ENCODE assay signal across 8 cellular contexts in genomic region chr7:102432476-102433318, GRCh38. TPM values are rescaled to one million over a fixed set of nuclear protein-coding genes. Genes with fewer than 3 reads are reported as not detected.
DNase-seq lines count a peak whose midpoint lies in the region; ATAC-seq, FAIRE-seq and TF ChIP-seq lines count a peak whose summit lies in the region.

No MANE protein-coding gene starts in this region.

- intact Hi-C loops in heart right ventricle (cut with DNase I) = no loop called here
- intact Hi-C loops in sciatic nerve (cut with DNase I) = no loop called here

- no peak for TF ChIP-seq RAD21 in A549 (conservative IDR thresholded peaks at IDR 0.05 in 1 of 2, IDR thresholded peaks at IDR 0.05 in 1 of 2)

- DNase-seq in A549 (ENCODE audit: low read depth in 1 of 2, low spot score in 1 of 2) = no peak
- peak; percentile 28 for DNase-seq in activated CD8-positive, alpha-beta T cell treated with anti-CD3 and anti-CD28 coated beads, Interleukin-2, amount 10 ng/mL, durations not matched to agents 7 days and 5 days
- no peak for DNase-seq in heart right ventricle
- DNase-seq in sciatic nerve (ENCODE audit: low spot score) = no peak
- DNase-seq in stimulated activated CD4-positive, alpha-beta T cell treated with anti-CD3 and anti-CD28 coated beads, Interleukin-4, amount 100 ng/mL, for 1 hour = no peak

- H3K4me1 Mint-ChIP-seq in activated CD8-positive, alpha-beta T cell treated with anti-CD3 and anti-CD28 coated beads, Interleukin-2, amount 10 ng/mL, durations not matched to agents 7 days and 5 days (ENCODE audit: low read depth) = peaks cover 76% of the 10 kb centered on the region

- ATAC-seq in A549 (peak in 1 of 2 experiments; percentile 25; a peak in 4 of 6 replicates), GM18873 (IDR thresholded peaks at IDR 0.05; ENCODE audit: low FRiP score, unreplicated experiment) (peak; percentile 37), HG03139 (IDR thresholded peaks at IDR 0.05; ENCODE audit: unreplicated experiment) (peak; percentile 19), heart right ventricle (peak; percentile 6 to 42 (median 13)), sciatic nerve (peak; percentile 48), GM18870 (IDR thresholded peaks at IDR 0.05; ENCODE audit: unreplicated experiment) (no peak)
- peak; percentile 34 for ATAC-seq in activated CD8-positive, alpha-beta T cell treated with anti-CD3 and anti-CD28 coated beads, Interleukin-2, amount 10 ng/mL, durations not matched to agents 7 days and 5 days

- WGBS in A549 (ENCODE audit: missing lambda C conversion rate) = 70% methylated on average over 16 of the region's 34 CpGs
- 27 to 31% methylated on average over 31 to 34 of the region's 34 CpGs for WGBS in heart right ventricle, 2 donors

- no peaks in the 10 kb centered on the region for H3K9me3 Mint-ChIP-seq in activated CD8-positive, alpha-beta T cell treated with anti-CD3 and anti-CD28 coated beads, Interleukin-2, amount 10 ng/mL, durations not matched to agents 7 days and 5 days (ENCODE audit: insufficient read depth)

- no peaks in the 10 kb centered on the region for H3K27me3 Mint-ChIP-seq in activated CD8-positive, alpha-beta T cell treated with anti-CD3 and anti-CD28 coated beads, Interleukin-2, amount 10 ng/mL, durations not matched to agents 7 days and 5 days (ENCODE audit: low read depth)

- no peak for TF ChIP-seq EP300 in A549 (IDR thresholded peaks at IDR 0.05)

- H3K4me3 ChIP-seq in A549 (peak overlapping the region; percentile 89), heart right ventricle (peak overlapping the region in 9 of 10 donors; percentile 71 to 97 (median 83))

- H3K27me3 ChIP-seq in heart right ventricle = no peaks in the 10 kb centered on the region

- H3K9me3 ChIP-seq in A549 = no peaks in the 10 kb centered on the region
- no peaks in the 10 kb centered on the region for H3K9me3 ChIP-seq in heart right ventricle

- peak overlapping the region; percentile 87 for H3K27ac Mint-ChIP-seq in activated CD8-positive, alpha-beta T cell treated with anti-CD3 and anti-CD28 coated beads, Interleukin-2, amount 10 ng/mL, durations not matched to agents 7 days and 5 days

- CTCF ChIA-PET in A549 (lab: Yijun Ruan, JAX) = interaction anchor here (0.6 to 1.6 kb wide), 3 partner anchors 20 to 32 kb away, joined by 3 read pairs; no protein-coding TSS in a partner anchor
- CTCF ChIA-PET in activated CD8-positive, alpha-beta T cell treated with anti-CD3 and anti-CD28 coated beads, Interleukin-2, amount 10 ng/mL, durations not matched to agents 7 days and 5 days (lab: Charles Lee) = interaction anchor here (1.0 to 7.5 kb wide), 5 partner anchors 12 to 28 kb away, joined by 3 to 43 read pairs (median 9); no protein-coding TSS in a partner anchor

- H3K4me3 Mint-ChIP-seq in activated CD8-positive, alpha-beta T cell treated with anti-CD3 and anti-CD28 coated beads, Interleukin-2, amount 10 ng/mL, durations not matched to agents 7 days and 5 days = peak overlapping the region; percentile 73

- H3K36me3 Mint-ChIP-seq in activated CD8-positive, alpha-beta T cell treated with anti-CD3 and anti-CD28 coated beads, Interleukin-2, amount 10 ng/mL, durations not matched to agents 7 days and 5 days (ENCODE audit: low read depth) = peaks cover 36% of the 10 kb centered on the region

- H3K4me1 ChIP-seq in A549 (peaks cover 30% of the 10 kb centered on the region), heart right ventricle (peaks cover 0 to 53% (median 12%) of the 10 kb centered on the region in 9 donors)

- POLR2A ChIA-PET in A549 (lab: Yijun Ruan, JAX) = interaction anchor here (1.1 to 1.8 kb wide), 2 partner anchors 20 to 31 kb away, joined by 4 to 10 read pairs; no protein-coding TSS in a partner anchor
- POLR2A ChIA-PET in activated CD8-positive, alpha-beta T cell treated with anti-CD3 and anti-CD28 coated beads, Interleukin-2, amount 10 ng/mL, durations not matched to agents 7 days and 5 days (lab: Charles Lee) = interaction anchor here (0.5 to 1.6 kb wide), 4 partner anchors 17 to 32 kb away, joined by 3 to 5 read pairs (median 4); partner anchors contain the start of genes ALKBH4 and LRWD1

- H3K27ac ChIP-seq in A549 = peak overlapping the region; percentile 85 to 98
- peak overlapping the region in 7 of 10 donors; percentile 56 to 96 (median 65) for H3K27ac ChIP-seq in heart right ventricle

- FAIRE-seq in A549 (lab: Jason Lieb, UNC) = no peak

- H3K36me3 ChIP-seq in heart right ventricle = peaks cover 0 to 17% (median 0%) of the 10 kb centered on the region in 9 donors

- TF ChIP-seq POLR2A in A549 (IDR thresholded peaks at IDR 0.05; ENCODE audit: low read length) = no peak

- TF ChIP-seq CTCF in A549 (IDR thresholded peaks at IDR 0.05) (no peak), heart right ventricle (IDR thresholded peaks at IDR 0.05) (no peak)

- peak overlapping the region; percentile 91 for H3K4me2 ChIP-seq in A549

TF ChIP-seq in A549, 52 proteins besides CTCF, POLR2A, EP300 and RAD21:
- TF ChIP-seq FOSL2 (IDR thresholded peaks at IDR 0.05) (no peak), FOSL2 (CRISPR knock-in tag; IDR thresholded peaks at IDR 0.05) (no peak), FOXS1 (CRISPR knock-in tag; IDR thresholded peaks at IDR 0.05) (no peak), ESRRA (IDR thresholded peaks at IDR 0.05; ENCODE audit: borderline replicate concordance, low read length) (no peak), TP53 (CRISPR knock-in tag; IDR thresholded peaks at IDR 0.05) (no peak), HOXB5 (CRISPR knock-in tag; IDR thresholded peaks at IDR 0.05) (no peak), MYC (IDR thresholded peaks at IDR 0.05; ENCODE audit: borderline replicate concordance, low read length) (no peak)
TF ChIP-seq in A549: peak in this region for 0.

RNA-seq across cellular contexts. Expression of gene ORAI2, which starts 0.7 kb away (rescaled TPM):
- polyA plus RNA-seq in A549 (2011; rRNA removed) (12.8 and 14.6 TPM in 2 replicates), A549 (2017; fragmentation: RNase III; extraction: RNeasy Plus Mini Kit Qiagen cat#74134 plus additional on column Dnase treatment) (17.3 to 22.1 TPM (median 21.8 TPM) in 3 replicates), heart right ventricle (1 to 10 TPM; 2.0 to 5.8 TPM)
- polyA plus RNA-seq in A549 (2012; cell fraction: cytosol; rRNA removed) = 28.6 and 38.2 TPM in 2 replicates
- polyA plus RNA-seq in A549 (2012; cell fraction: nucleus; rRNA removed) = 19.0 and 23.7 TPM in 2 replicates
- polyA minus RNA-seq in A549 (2011; rRNA and poly(A)+ RNA removed) = 14.6 and 16.9 TPM in 2 replicates
- total RNA-seq in activated CD8-positive, alpha-beta T cell treated with anti-CD3 and anti-CD28 coated beads, Interleukin-2, amount 10 ng/mL, durations not matched to agents 7 days and 5 days = 10 to 100 TPM; 72.5 to 72.8 TPM
- total RNA-seq in heart right ventricle (10 to 100 TPM in 1 of 10 donors, 1 to 10 TPM in 9; 1.7 to 11.6 (median 3.7) TPM), sciatic nerve (18.0 TPM)

RNA-seq across cellular contexts. Expression of gene ALKBH4, which starts 32.0 kb away (rescaled TPM):
- polyA plus RNA-seq in A549 (2011; rRNA removed) (3.1 and 4.0 TPM in 2 replicates), A549 (2017; fragmentation: RNase III; extraction: RNeasy Plus Mini Kit Qiagen cat#74134 plus additional on column Dnase treatment) (7.9 to 8.8 TPM (median 8.2 TPM) in 3 replicates), heart right ventricle (1 to 10 TPM; 7.9 TPM)
- 8.9 and 11.9 TPM in 2 replicates for polyA plus RNA-seq in A549 (2012; cell fraction: cytosol; rRNA removed)
- polyA plus RNA-seq in A549 (2012; cell fraction: nucleus; rRNA removed) = 6.6 and 7.0 TPM in 2 replicates
- polyA minus RNA-seq in A549 (2011; rRNA and poly(A)+ RNA removed) = 2.3 and 2.5 TPM in 2 replicates
- total RNA-seq in activated CD8-positive, alpha-beta T cell treated with anti-CD3 and anti-CD28 coated beads, Interleukin-2, amount 10 ng/mL, durations not matched to agents 7 days and 5 days = 10 to 100 TPM; 10.8 to 11.1 TPM
- total RNA-seq in heart right ventricle (1 to 10 TPM; 4.4 to 8.6 (median 6.2) TPM), sciatic nerve (8.6 TPM)

RNA-seq across cellular contexts. Expression of gene LRWD1, which starts 32.1 kb away (rescaled TPM):
- polyA plus RNA-seq in A549 (2011; rRNA removed) = 10.7 and 14.9 TPM in 2 replicates
- polyA plus RNA-seq in A549 (2012; cell fraction: cytosol; rRNA removed) = 28.4 and 34.9 TPM in 2 replicates
- 50.8 and 67.2 TPM in 2 replicates for polyA plus RNA-seq in A549 (2012; cell fraction: nucleus; rRNA removed)
- 26.3 to 28.7 TPM (median 28.1 TPM) in 3 replicates for polyA plus RNA-seq in A549 (2017; fragmentation: RNase III; extraction: RNeasy Plus Mini Kit Qiagen cat#74134 plus additional on column Dnase treatment)
- polyA minus RNA-seq in A549 (2011; rRNA and poly(A)+ RNA removed) = 17.9 TPM in 2 replicates
- total RNA-seq in activated CD8-positive, alpha-beta T cell treated with anti-CD3 and anti-CD28 coated beads, Interleukin-2, amount 10 ng/mL, durations not matched to agents 7 days and 5 days = 10 to 100 TPM; 16.7 to 21.7 TPM
- total RNA-seq in heart right ventricle = 10 to 100 TPM in 4 of 10 donors, 1 to 10 TPM in 6; 8.1 to 12.2 (median 9.5) TPM
- polyA plus RNA-seq in heart right ventricle = 10 to 100 TPM in 1 of 2 donors, 1 to 10 TPM in 1; 6.5 to 21.3 TPM
- 11.1 TPM for total RNA-seq in sciatic nerve

RNA-seq across cellular contexts. Expression of gene PRKRIP1, which starts 36.5 kb away (rescaled TPM):
- polyA plus RNA-seq in A549 (2011; rRNA removed) (11.5 and 15.4 TPM in 2 replicates), A549 (2017; fragmentation: RNase III; extraction: RNeasy Plus Mini Kit Qiagen cat#74134 plus additional on column Dnase treatment) (21.3 to 25.6 TPM (median 24.1 TPM) in 3 replicates), heart right ventricle (10 to 100 TPM; 14.8 to 28.2 TPM)
- 17.0 and 17.6 TPM in 2 replicates for polyA plus RNA-seq in A549 (2012; cell fraction: cytosol; rRNA removed)
- 35.6 and 40.7 TPM in 2 replicates for polyA plus RNA-seq in A549 (2012; cell fraction: nucleus; rRNA removed)
- 4.3 and 4.7 TPM in 2 replicates for polyA minus RNA-seq in A549 (2011; rRNA and poly(A)+ RNA removed)
- total RNA-seq in activated CD8-positive, alpha-beta T cell treated with anti-CD3 and anti-CD28 coated beads, Interleukin-2, amount 10 ng/mL, durations not matched to agents 7 days and 5 days = 10 to 100 TPM; 26.8 to 28.1 TPM
- total RNA-seq in heart right ventricle (10 to 100 TPM in 9 of 10 donors, 1 to 10 TPM in 1; 7.1 to 14.7 (median 11.3) TPM), sciatic nerve (29.8 TPM)

RNA-seq across cellular contexts. Expression of gene POLR2J, which starts 46.0 kb away (rescaled TPM):
- 70.5 and 99.0 TPM in 2 replicates for polyA plus RNA-seq in A549 (2011; rRNA removed)
- polyA plus RNA-seq in A549 (2012; cell fraction: cytosol; rRNA removed) = 189 and 192 TPM in 2 replicates
- polyA plus RNA-seq in A549 (2012; cell fraction: nucleus; rRNA removed) = 60.3 and 62.3 TPM in 2 replicates
- 101 to 107 TPM (median 104 TPM) in 3 replicates for polyA plus RNA-seq in A549 (2017; fragmentation: RNase III; extraction: RNeasy Plus Mini Kit Qiagen cat#74134 plus additional on column Dnase treatment)
- polyA minus RNA-seq in A549 (2011; rRNA and poly(A)+ RNA removed) = 25.1 and 34.7 TPM in 2 replicates
- total RNA-seq in activated CD8-positive, alpha-beta T cell treated with anti-CD3 and anti-CD28 coated beads, Interleukin-2, amount 10 ng/mL, durations not matched to agents 7 days and 5 days = 10 to 100 TPM; 55.7 to 62.0 TPM
- 10 to 100 TPM; 40.1 to 74.1 (median 52.7) TPM for total RNA-seq in heart right ventricle
- 100 to 1,000 TPM; 127 to 228 TPM for polyA plus RNA-seq in heart right ventricle
- 31.6 TPM for total RNA-seq in sciatic nerve
